ENCODE assay signal across 12 cellular contexts in genomic region chr2:44731505-44731904, GRCh38.
A peak's percentile ranks its signal among the peaks of the same experiment; 100 is the strongest.
DNase-seq lines count a peak whose midpoint lies in the region; ATAC-seq and TF ChIP-seq lines count a peak whose summit lies in the region.
"Had no signal": no experiment of that assay in that cellular context is flagged by ENCODE, and none has a peak within 500 bp of the region (broad histone marks: within the 10 kb centered on the region; RNA-seq: fewer than 3 reads in every experiment).

No MANE protein-coding gene starts in this region.

- TF ChIP-seq POLR2A in prostate gland (IDR thresholded peaks at IDR 0.05), result no peak

- no peak overlapping the region for H3K4me3 ChIP-seq in prostate gland
- H3K4me3 ChIP-seq: heart left ventricle, lung had no signal

- H3K4me1 ChIP-seq in prostate gland (replicated peaks), result peaks cover 3% of the 10 kb centered on the region
- H3K4me1 ChIP-seq: heart left ventricle had no signal

- no peak overlapping the region for H3K27ac ChIP-seq in prostate gland
- H3K27ac ChIP-seq: heart left ventricle had no signal

- intact Hi-C loops in prostate gland (cut with DNase I), result no loop called here

- TF ChIP-seq CTCF in prostate gland (IDR thresholded peaks at IDR 0.05), result no peak

- ATAC-seq in GM18502 (IDR thresholded peaks at IDR 0.05; ENCODE audit: poor library complexity, unreplicated experiment) (peak; percentile 98), GM19452 (IDR thresholded peaks at IDR 0.05; ENCODE audit: unreplicated experiment) (peak; percentile 87), HG02852 (IDR thresholded peaks at IDR 0.05; ENCODE audit: unreplicated experiment) (peak; percentile 100), HG03521 (IDR thresholded peaks at IDR 0.05; ENCODE audit: unreplicated experiment) (peak; percentile 77)
- ATAC-seq: heart left ventricle had no signal

- 97% methylated on average over 1 of the region's 1 CpG for WGBS in prostate gland

- no peaks in the 10 kb centered on the region for H3K27me3 ChIP-seq in prostate gland (replicated peaks; ENCODE audit: insufficient read depth)
- H3K27me3 ChIP-seq: heart left ventricle had no signal

- H3K36me3 ChIP-seq in prostate gland, result no peaks in the 10 kb centered on the region
- H3K36me3 ChIP-seq: heart left ventricle had no signal

- H3K9me3 ChIP-seq in prostate gland, result no peaks in the 10 kb centered on the region

- DNase-seq in prostate gland (ENCODE audit: low spot score) (no peak), 8988T (no peak), GM03348 (ENCODE audit: low spot score) (no peak)
- DNase-seq in stimulated activated CD4-positive, alpha-beta T cell treated with anti-CD3 and anti-CD28 coated beads, Interleukin-4, amount 100 ng/mL, for 1 hour, result no peak
- DNase-seq: heart left ventricle, NCI-H1694, OCI-M1 had no signal
